9 cellular contexts compared by ENCODE assay signal in genomic region chr20:20864346-20865096, GRCh38.
A peak's percentile ranks its signal among the peaks of the same experiment; 100 is the strongest.
DNase-seq lines count a peak whose midpoint lies in the region; ATAC-seq, FAIRE-seq and TF ChIP-seq lines count a peak whose summit lies in the region.
"Had no signal": no experiment of that assay in that cellular context is flagged by ENCODE, and none has a peak within 500 bp of the region (broad histone marks: within the 10 kb centered on the region; RNA-seq: fewer than 3 reads in every experiment).

No MANE protein-coding gene starts in this region.

- H3K4me1 ChIP-seq in ascending aorta, result no peaks in the 10 kb centered on the region
- H3K4me1 ChIP-seq in CD8-positive, alpha-beta T cell (ENCODE audit: insufficient read depth, low read length), result no peaks in the 10 kb centered on the region

- no peak for FAIRE-seq in D721Med (lab: Jason Lieb, UNC)

- H3K4me3 ChIP-seq in ascending aorta, result no peak overlapping the region
- no peak overlapping the region for H3K4me3 ChIP-seq in CD8-positive, alpha-beta T cell (ENCODE audit: low read depth, low read length)

- no peaks in the 10 kb centered on the region for H3K36me3 Mint-ChIP-seq in CD8-positive, alpha-beta T cell

- CTCF ChIA-PET in CD8-positive, alpha-beta T cell (lab: Charles Lee), result interaction anchor here (0.7 to 2.5 kb wide), 4 partner anchors 26 to 707 kb away, joined by 3 to 9 read pairs (median 6); no protein-coding TSS in a partner anchor

- H3K9me3 ChIP-seq in ascending aorta, result no peaks in the 10 kb centered on the region
- H3K9me3 ChIP-seq in CD8-positive, alpha-beta T cell (ENCODE audit: low read length), result no peaks in the 10 kb centered on the region
- H3K9me3 ChIP-seq: neutrophil had no signal

- H3K27me3 ChIP-seq in ascending aorta, result no peaks in the 10 kb centered on the region
- no peaks in the 10 kb centered on the region for H3K27me3 ChIP-seq in CD8-positive, alpha-beta T cell (ENCODE audit: insufficient read depth, low read length)

- TF ChIP-seq POLR2A in erythroblast (IDR thresholded peaks at IDR 0.05; ENCODE audit: low read length), result no peak

- POLR2A ChIA-PET in CD8-positive, alpha-beta T cell (lab: Charles Lee), result no interaction called here

- H3K27ac ChIP-seq in ascending aorta, result no peak overlapping the region
- H3K27ac ChIP-seq in CD8-positive, alpha-beta T cell (ENCODE audit: low read depth, low read length), result no peak overlapping the region
- H3K27ac ChIP-seq: neutrophil had no signal

- H3K4me1 Mint-ChIP-seq in CD8-positive, alpha-beta T cell (ENCODE audit: low read depth), result no peaks in the 10 kb centered on the region

- no peaks in the 10 kb centered on the region for H3K9me3 Mint-ChIP-seq in CD8-positive, alpha-beta T cell

- no peaks in the 10 kb centered on the region for H3K36me3 ChIP-seq in ascending aorta
- H3K36me3 ChIP-seq in CD8-positive, alpha-beta T cell (ENCODE audit: insufficient read depth, low read length), result no peaks in the 10 kb centered on the region
- H3K36me3 ChIP-seq: neutrophil had no signal

- H3K27me3 Mint-ChIP-seq in CD8-positive, alpha-beta T cell (ENCODE audit: low read depth), result peaks cover 6% of the 10 kb centered on the region

- ATAC-seq in left lobe of liver, result peak; percentile 41
- ATAC-seq in CD8-positive, alpha-beta T cell, result no peak

- H3K4me3 Mint-ChIP-seq in CD8-positive, alpha-beta T cell, result no peak overlapping the region

- intact Hi-C loops in ascending aorta (cut with DNase I), result loop anchor here (10.0 kb wide), 1 partner anchor 640 kb away; no protein-coding TSS in a partner anchor
- intact Hi-C loops in CD8-positive, alpha-beta T cell (cut with DNase I, micrococcal nuclease), result loop anchor here in 1 of 2 experiments (10.0 kb wide), 1 partner anchor 370 kb away; no protein-coding TSS in a partner anchor

- DNase-seq in D721Med (ENCODE audit: insufficient read length, low spot score) (no peak), NCI-H1092 (lab: John Stamatoyannopoulos, UW) (peak; percentile 52), SHP77 (lab: John Stamatoyannopoulos, UW) (peak; percentile 24 to 40), left lobe of liver (ENCODE audit: low spot score) (no peak), erythroblast (lab: John Stamatoyannopoulos, UW) (no peak), ascending aorta (ENCODE audit: low spot score in 2 of 2) (no peak)
- no peak for DNase-seq in stimulated activated CD4-positive, alpha-beta T cell treated with anti-CD3 and anti-CD28 coated beads, Interleukin-4, amount 100 ng/mL, for 1 hour
- DNase-seq in CD8-positive, alpha-beta T cell, result no peak

- TF ChIP-seq CTCF in D721Med (IDR thresholded peaks at IDR 0.05; ENCODE audit: insufficient read depth, missing control alignments), result peak; percentile 35
- no peak for TF ChIP-seq CTCF in ascending aorta (IDR thresholded peaks at IDR 0.05)
- TF ChIP-seq CTCF in CD8-positive, alpha-beta T cell (IDR thresholded peaks at IDR 0.05), result no peak

- H3K27ac Mint-ChIP-seq in CD8-positive, alpha-beta T cell, result no peak overlapping the region

Comparison
In these comparisons a context has a peak if more than half of its experiments do, and no peak if none do; other contexts are left out.
1. DNase-seq: peak in NCI-H1092 (single experiment) and SHP77 (2 of 2); none in D721Med (single experiment), left lobe of liver (single experiment), stimulated activated CD4-positive, alpha-beta T cell treated with anti-CD3 and anti-CD28 coated beads, Interleukin-4, amount 100 ng/mL, for 1 hour (single experiment), erythroblast (0 of 2), ascending aorta (0 of 2) and CD8-positive, alpha-beta T cell (0 of 7).